In genomic region chr3:141262306-141262705, GRCh38 we compare ENCODE assay signal across 15 cellular contexts. TPM values are rescaled to one million over a fixed set of nuclear protein-coding genes. Genes with fewer than 3 reads are reported as not detected.
DNase-seq lines count a peak whose midpoint lies in the region; ATAC-seq and TF ChIP-seq lines count a peak whose summit lies in the region.
"Had no signal": no experiment of that assay in that cellular context is flagged by ENCODE, and none has a peak within 500 bp of the region (broad histone marks: within the 10 kb centered on the region; RNA-seq: fewer than 3 reads in every experiment).

No MANE protein-coding gene starts in this region.

- no peak overlapping the region for H3K27ac ChIP-seq in CD4-positive, CD25-positive, alpha-beta regulatory T cell (ENCODE audit: insufficient read depth, low read length, poor library complexity, severe bottlenecking)
- no peak overlapping the region for H3K27ac ChIP-seq in CD4-positive, alpha-beta T cell (ENCODE audit: low read depth, low read length)

- H3K9me3 ChIP-seq in CD4-positive, CD25-positive, alpha-beta regulatory T cell (ENCODE audit: control insufficient read depth in 2 of 2, low read length in 2 of 2): no peaks in the 10 kb centered on the region
- no peaks in the 10 kb centered on the region for H3K9me3 ChIP-seq in CD4-positive, alpha-beta T cell (ENCODE audit: control insufficient read depth, low read length)
- H3K9me3 ChIP-seq: esophagus muscularis mucosa had no signal

- H3K27ac Mint-ChIP-seq in CD4-positive, CD25-positive, alpha-beta regulatory T cell: peak overlapping the region in 2 of 3 donors; percentile 56 to 76
- H3K27ac Mint-ChIP-seq in CD4-positive, alpha-beta T cell: no peak overlapping the region

- H3K36me3 Mint-ChIP-seq in CD4-positive, CD25-positive, alpha-beta regulatory T cell: peaks cover 26% of the 10 kb centered on the region
- H3K36me3 Mint-ChIP-seq in CD4-positive, alpha-beta T cell (ENCODE audit: low read depth): peaks cover 62% of the 10 kb centered on the region
- H3K36me3 Mint-ChIP-seq: naive B cell had no signal

- H3K4me1 Mint-ChIP-seq in CD4-positive, CD25-positive, alpha-beta regulatory T cell: peaks cover 17 to 52% (median 30%) of the 10 kb centered on the region in 4 donors
- peaks cover 57% of the 10 kb centered on the region for H3K4me1 Mint-ChIP-seq in CD4-positive, alpha-beta T cell (ENCODE audit: low read depth)

- intact Hi-C loops in CD4-positive, alpha-beta T cell (cut with DNase I, micrococcal nuclease): no loop called here

- DNase-seq in CD4-positive, CD25-positive, alpha-beta regulatory T cell: no peak
- peak; percentile 86 for DNase-seq in HT1080 (ENCODE audit: low read depth)
- peak; percentile 18 for DNase-seq in astrocyte of the cerebellum (ENCODE audit: low read depth)
- peak; percentile 55 for DNase-seq in kidney glomerular epithelial cell (lab: John Stamatoyannopoulos, UW)
- DNase-seq in NCI-H1105 (lab: John Stamatoyannopoulos, UW): no peak
- DNase-seq in stimulated activated CD4-positive, alpha-beta T cell treated with anti-CD3 and anti-CD28 coated beads, Interleukin-12 subunit alpha, Interleukin-12 subunit beta, amount 100 ng/mL, for 4 hours: no peak
- DNase-seq in HuH-7.5 (ENCODE audit: low spot score): no peak
- no peak for DNase-seq in CD4-positive, alpha-beta T cell
- DNase-seq: cortex of kidney, GDM1, left ventricle myocardium superior, naive B cell, posterior cingulate gyrus had no signal

- no peak for TF ChIP-seq CTCF in astrocyte of the cerebellum (IDR thresholded peaks at IDR 0.05; ENCODE audit: low read depth, low read length, missing control alignments)
- no peak for TF ChIP-seq CTCF in CD4-positive, alpha-beta T cell (IDR thresholded peaks at IDR 0.05)

- CTCF ChIA-PET in CD4-positive, alpha-beta T cell (lab: Charles Lee): interaction anchor here (1.0 kb wide), 1 partner anchor 31 kb away, joined by 6 read pairs; the partner anchor contains the start of gene PXYLP1

- H3K27me3 ChIP-seq in CD4-positive, CD25-positive, alpha-beta regulatory T cell (ENCODE audit: control insufficient read depth, insufficient read depth, low read length): no peaks in the 10 kb centered on the region
- H3K27me3 ChIP-seq in CD4-positive, alpha-beta T cell (ENCODE audit: control insufficient read depth, insufficient read depth, low read length): no peaks in the 10 kb centered on the region
- H3K27me3 ChIP-seq: esophagus muscularis mucosa had no signal

- in situ Hi-C loops in astrocyte of the cerebellum (cut with HindIII; ENCODE audit: low sequenced_read_pairs): no loop called here

- no peaks in the 10 kb centered on the region for H3K27me3 Mint-ChIP-seq in CD4-positive, CD25-positive, alpha-beta regulatory T cell
- H3K27me3 Mint-ChIP-seq in CD4-positive, alpha-beta T cell: no peaks in the 10 kb centered on the region
- H3K27me3 Mint-ChIP-seq: naive B cell had no signal

- ATAC-seq in CD4-positive, CD25-positive, alpha-beta regulatory T cell (ENCODE audit: low read depth in 2 of 2): no peak
- no peak for ATAC-seq in CD4-positive, alpha-beta T cell (ENCODE audit: poor library complexity)
- ATAC-seq: activated CD4-positive, CD25-positive, alpha-beta regulatory T cell treated with anti-CD3 and anti-CD28 coated beads, Interleukin-2, amount 50 U/mL, for 24 hours; left ventricle myocardium superior had no signal

- H3K4me3 ChIP-seq in CD4-positive, CD25-positive, alpha-beta regulatory T cell (ENCODE audit: low read depth, low read length): no peak overlapping the region
- no peak overlapping the region for H3K4me3 ChIP-seq in astrocyte of the cerebellum (ENCODE audit: low read depth, low read length)
- H3K4me3 ChIP-seq: esophagus muscularis mucosa had no signal

- peaks cover 20% of the 10 kb centered on the region for H3K4me1 ChIP-seq in CD4-positive, CD25-positive, alpha-beta regulatory T cell (ENCODE audit: control insufficient read depth, insufficient read depth, low read length, poor library complexity, severe bottlenecking)

- no peak overlapping the region for H3K4me3 Mint-ChIP-seq in CD4-positive, CD25-positive, alpha-beta regulatory T cell
- H3K4me3 Mint-ChIP-seq in CD4-positive, alpha-beta T cell: no peak overlapping the region
- H3K4me3 Mint-ChIP-seq: naive B cell had no signal

- no peaks in the 10 kb centered on the region for H3K9me3 Mint-ChIP-seq in CD4-positive, CD25-positive, alpha-beta regulatory T cell
- H3K9me3 Mint-ChIP-seq in CD4-positive, alpha-beta T cell: no peaks in the 10 kb centered on the region
- H3K9me3 Mint-ChIP-seq: naive B cell had no signal

- H3K36me3 ChIP-seq in CD4-positive, CD25-positive, alpha-beta regulatory T cell (ENCODE audit: control insufficient read depth, insufficient read depth, low read length): no peaks in the 10 kb centered on the region

- POLR2A ChIA-PET in CD4-positive, alpha-beta T cell (lab: Charles Lee): interaction anchor here (11.2 kb wide), 1 partner anchor 26 kb away, joined by 320 read pairs; the partner anchor contains the start of gene PXYLP1

RNA-seq across cellular contexts. Expression of gene PXYLP1, which starts 30.7 kb away (rescaled TPM):
- 9.8 TPM for total RNA-seq in CD4-positive, CD25-positive, alpha-beta regulatory T cell
- polyA plus RNA-seq in CD4-positive, CD25-positive, alpha-beta regulatory T cell: 10 to 100 TPM in 2 of 4 donors, 1 to 10 TPM in 2; 3.8 to 11.3 (median 7.8) TPM
- 7.7 and 13.2 TPM in 2 replicates for total RNA-seq in HT1080 (2014; rRNA removed; shearing (Covaris generic))
- polyA plus RNA-seq in HT1080 (2015; cell fraction: cytosol; rRNA removed): 7.4 and 10.2 TPM in 2 replicates
- polyA plus RNA-seq in HT1080 (2015; cell fraction: nucleus; rRNA removed): 9.9 and 12.1 TPM in 2 replicates
- total RNA-seq in CD4-positive, alpha-beta T cell: 10 to 100 TPM; 21.2 to 22.6 TPM

Comparison
In these comparisons a context has a peak if more than half of its experiments do, and no peak if none do; other contexts are left out.
1. DNase-seq: peak in HT1080 (single experiment), astrocyte of the cerebellum (single experiment) and kidney glomerular epithelial cell (single experiment); none in CD4-positive, CD25-positive, alpha-beta regulatory T cell (0 of 3), NCI-H1105 (single experiment), stimulated activated CD4-positive, alpha-beta T cell treated with anti-CD3 and anti-CD28 coated beads, Interleukin-12 subunit alpha, Interleukin-12 subunit beta, amount 100 ng/mL, for 4 hours (single experiment), HuH-7.5 (single experiment) and CD4-positive, alpha-beta T cell (0 of 10).